In genomic region chr16:16105646-16106045, GRCh38 we compare ENCODE assay signal across 16 cellular contexts.
A peak's percentile ranks its signal among the peaks of the same experiment; 100 is the strongest.
DNase-seq lines count a peak whose midpoint lies in the region; TF ChIP-seq lines count a peak whose summit lies in the region.
"Had no signal": no experiment of that assay in that cellular context is flagged by ENCODE, and none has a peak within 500 bp of the region (broad histone marks: within the 10 kb centered on the region; RNA-seq: fewer than 3 reads in every experiment).

No MANE protein-coding gene starts in this region.

- H3K4me3 ChIP-seq in BLaER1 treated with 17β-estradiol and CSF1 and Interleukin-3, amounts not matched to agents 10 nM and 100 nM = no peak overlapping the region
- peak overlapping the region; percentile 53 for H3K4me3 ChIP-seq in OCI-LY7 (ENCODE audit: low read depth, low read length, poor library complexity, severe bottlenecking)
- H3K4me3 ChIP-seq: HAP-1 had no signal

- H3K79me2 ChIP-seq in OCI-LY7 (ENCODE audit: insufficient read depth, low read depth, low read length) = peaks cover 18% of the 10 kb centered on the region; the same call in 1 of the 2 replicates

- peaks cover 0 to 19% (median 4%) of the 10 kb centered on the region in 11 experiments; a peak in 7 of 22 replicates for H3K9me3 ChIP-seq in BLaER1 treated with 17β-estradiol and CSF1 and Interleukin-3, amounts not matched to agents 10 nM and 100 nM (replicated peaks in 1 of 11)
- no peaks in the 10 kb centered on the region; the same call in 1 of the 2 replicates for H3K9me3 ChIP-seq in OCI-LY7 (ENCODE audit: low read length)
- H3K9me3 ChIP-seq: HAP-1 had no signal

- H3K4me1 Mint-ChIP-seq in nephron progenitor cell = peaks cover 4% of the 10 kb centered on the region
- no peaks in the 10 kb centered on the region for H3K4me1 Mint-ChIP-seq in activated CD4-positive, alpha-beta memory T cell treated with anti-CD3 and anti-CD28 coated beads for 36 hours (ENCODE audit: low read depth)

- peak overlapping the region in 4 of 11 experiments; percentile 32 to 62 (median 53); a peak in 5 of 22 replicates for H3K9ac ChIP-seq in BLaER1 treated with 17β-estradiol and CSF1 and Interleukin-3, amounts not matched to agents 10 nM and 100 nM

- no peak overlapping the region for H3K4me3 Mint-ChIP-seq in nephron progenitor cell
- H3K4me3 Mint-ChIP-seq in activated CD4-positive, alpha-beta memory T cell treated with anti-CD3 and anti-CD28 coated beads for 36 hours = no peak overlapping the region
- H3K4me3 Mint-ChIP-seq: CD14-positive monocyte; CD8-positive, alpha-beta T cell had no signal

- CTCF ChIA-PET in OCI-LY7 (lab: Charles Lee; ENCODE audit: unreplicated experiment) = interaction anchor here (0.6 kb wide), 2 partner anchors 9 to 62 kb away, joined by 4 read pairs; no protein-coding TSS in a partner anchor
- CTCF ChIA-PET in activated CD4-positive, alpha-beta memory T cell treated with anti-CD3 and anti-CD28 coated beads for 36 hours (lab: Charles Lee) = no interaction called here

- no peaks in the 10 kb centered on the region for H3K9me2 ChIP-seq in OCI-LY7 (ENCODE audit: insufficient read depth, low read length)

- no TSS peak for BruUV-seq in OCI-LY7 (replicated peaks; lab: Mats Ljungman, UMichigan)

- DNase-seq in OCI-LY7 (ENCODE audit: low spot score) (peak; percentile 90), nephron progenitor cell (no peak), nucleus accumbens (lab: John Stamatoyannopoulos, UW) (no peak), T-helper 2 cell (no peak)
- no peak for DNase-seq in activated naive CD4-positive, alpha-beta T cell treated with Interleukin-2 at 50 U/mL for 16 hours
- no peak for DNase-seq in activated CD4-positive, alpha-beta memory T cell treated with anti-CD3 and anti-CD28 coated beads for 36 hours
- DNase-seq: ACHN; CD8-positive, alpha-beta T cell; COR-L47; DMS153; DMS79 treated with DMSO at 0.1 percent for 48 hours; GDM1; IMR-90 had no signal

- intact Hi-C loops in OCI-LY7 (cut with micrococcal nuclease; ENCODE audit: unreplicated experiment) = loop anchor here (1.0 to 10.0 kb wide), 3 partner anchors 9 to 461 kb away; partner anchors contain the start of gene MARF1
- intact Hi-C loops in activated CD4-positive, alpha-beta memory T cell treated with anti-CD3 and anti-CD28 coated beads for 36 hours (cut with micrococcal nuclease) = no loop called here

- no peaks in the 10 kb centered on the region for H3K27me3 ChIP-seq in BLaER1 treated with 17β-estradiol and CSF1 and Interleukin-3, amounts not matched to agents 10 nM and 100 nM

- H3K36me3 ChIP-seq in BLaER1 treated with 17β-estradiol and CSF1 and Interleukin-3, amounts not matched to agents 10 nM and 100 nM = peaks cover 77 to 97% (median 90%) of the 10 kb centered on the region in 11 experiments
- peaks cover 77% of the 10 kb centered on the region for H3K36me3 ChIP-seq in OCI-LY7 (ENCODE audit: insufficient read depth, low read length)

- TF ChIP-seq CTCF in OCI-LY7 (conservative IDR thresholded peaks at IDR 0.05; ENCODE audit: low read length) (no peak), nephron progenitor cell (IDR thresholded peaks at IDR 0.05) (no peak)

- H3K4me1 ChIP-seq in BLaER1 treated with 17β-estradiol and CSF1 and Interleukin-3, amounts not matched to agents 10 nM and 100 nM = peaks cover 11 to 65% (median 55%) of the 10 kb centered on the region in 10 experiments
- peaks cover 84% of the 10 kb centered on the region for H3K4me1 ChIP-seq in OCI-LY7 (ENCODE audit: insufficient read depth, low read length, poor library complexity, severe bottlenecking)
- H3K4me1 ChIP-seq: HAP-1 had no signal

- H2AFZ ChIP-seq in OCI-LY7 (ENCODE audit: low read length) = no peak overlapping the region

- no peaks in the 10 kb centered on the region for H3K27me3 Mint-ChIP-seq in nephron progenitor cell (ENCODE audit: low read depth, poor library complexity)
- H3K27me3 Mint-ChIP-seq in activated CD4-positive, alpha-beta memory T cell treated with anti-CD3 and anti-CD28 coated beads for 36 hours = no peaks in the 10 kb centered on the region

- no peaks in the 10 kb centered on the region for H3K9me3 Mint-ChIP-seq in nephron progenitor cell
- no peaks in the 10 kb centered on the region for H3K9me3 Mint-ChIP-seq in activated CD4-positive, alpha-beta memory T cell treated with anti-CD3 and anti-CD28 coated beads for 36 hours
- H3K9me3 Mint-ChIP-seq: CD8-positive, alpha-beta T cell had no signal

- peak overlapping the region in 4 of 11 experiments; percentile 42 to 63 (median 54); a peak in 7 of 22 replicates for H3K27ac ChIP-seq in BLaER1 treated with 17β-estradiol and CSF1 and Interleukin-3, amounts not matched to agents 10 nM and 100 nM
- H3K27ac ChIP-seq in OCI-LY7 (ENCODE audit: low read depth, low read length, poor library complexity, severe bottlenecking) = peak overlapping the region; percentile 100

- H3K4me2 ChIP-seq in BLaER1 treated with 17β-estradiol and CSF1 and Interleukin-3, amounts not matched to agents 10 nM and 100 nM = peak overlapping the region in 10 of 11 experiments; percentile 18 to 85 (median 68); a peak in 18 of 22 replicates
- peak overlapping the region; percentile 86 for H3K4me2 ChIP-seq in OCI-LY7 (ENCODE audit: low read length)

- peaks cover 63% of the 10 kb centered on the region for H3K36me3 Mint-ChIP-seq in nephron progenitor cell (ENCODE audit: low read depth)
- H3K36me3 Mint-ChIP-seq in activated CD4-positive, alpha-beta memory T cell treated with anti-CD3 and anti-CD28 coated beads for 36 hours = peaks cover 42% of the 10 kb centered on the region

- H3K27ac Mint-ChIP-seq in nephron progenitor cell = peak overlapping the region; percentile 59
- no peak overlapping the region for H3K27ac Mint-ChIP-seq in activated CD4-positive, alpha-beta memory T cell treated with anti-CD3 and anti-CD28 coated beads for 36 hours
- H3K27ac Mint-ChIP-seq: CD8-positive, alpha-beta T cell had no signal

- POLR2A ChIA-PET in OCI-LY7 (lab: Charles Lee) = interaction anchor here (0.6 to 2.5 kb wide), 11 partner anchors 9 to 314 kb away, joined by 3 to 10 read pairs (median 4); partner anchors contain the start of gene MYH11
- POLR2A ChIA-PET in activated CD4-positive, alpha-beta memory T cell treated with anti-CD3 and anti-CD28 coated beads for 36 hours (lab: Charles Lee) = no interaction called here

- peaks cover 0 to 43% (median 6%) of the 10 kb centered on the region in 11 experiments; a peak in 9 of 22 replicates for H4K20me1 ChIP-seq in BLaER1 treated with 17β-estradiol and CSF1 and Interleukin-3, amounts not matched to agents 10 nM and 100 nM
- H4K20me1 ChIP-seq in OCI-LY7 (ENCODE audit: insufficient read depth, low read length) = no peaks in the 10 kb centered on the region
